ENCODE assay signal across 24 cellular contexts in the genomic region with DNA sequence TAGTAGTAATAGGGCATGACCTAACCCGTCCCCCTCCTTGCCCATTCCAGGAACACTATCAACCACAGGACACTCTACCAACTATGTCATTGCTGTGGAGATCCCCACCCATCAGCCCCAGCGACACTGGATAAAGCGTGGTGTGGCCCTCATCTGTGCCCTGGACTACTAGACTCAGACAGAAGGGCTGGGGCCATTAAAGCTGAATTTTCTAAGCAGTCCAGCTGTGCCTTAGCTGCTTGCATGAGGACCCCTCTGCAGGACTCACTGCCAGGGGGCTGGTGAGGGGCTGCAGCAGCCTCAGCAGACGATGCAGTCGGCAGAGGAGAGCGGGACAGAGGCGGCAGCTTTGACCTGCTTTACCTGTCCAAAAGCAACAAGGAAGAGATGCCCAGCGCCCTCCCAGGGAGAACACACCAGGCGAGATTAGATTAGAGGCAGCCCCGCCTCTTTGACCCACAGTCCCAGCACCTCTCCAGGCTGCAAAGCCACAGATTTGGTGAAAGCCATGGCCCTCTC. TPM values are rescaled to one million over a fixed set of nuclear protein-coding genes. Genes with fewer than 3 reads are reported as not detected.
DNase-seq lines count a peak whose midpoint lies in the region; TF ChIP-seq lines count a peak whose summit lies in the region.
"Had no signal": no experiment of that assay in that cellular context is flagged by ENCODE, and none has a peak within 500 bp of the region (broad histone marks: within the 10 kb centered on the region; RNA-seq: fewer than 3 reads in every experiment).

No MANE protein-coding gene starts in this region.

- H2BK12ac ChIP-seq in neuronal stem cell (ENCODE audit: low read length): no peak overlapping the region

- peaks cover 6% of the 10 kb centered on the region for H3K9me3 Mint-ChIP-seq in glutamatergic neuron (ENCODE audit: unreplicated experiment)
- H3K9me3 Mint-ChIP-seq: activated naive CD4-positive, alpha-beta T cell treated with anti-CD3 and anti-CD28 coated beads, Interleukin-2, amount 10 ng/mL, durations not matched to agents 7 days and 5 days; WTC11 had no signal

- no peak overlapping the region for H2BK120ac ChIP-seq in neuronal stem cell (ENCODE audit: low read depth, low read length)

- peaks cover 7% of the 10 kb centered on the region for H3K79me1 ChIP-seq in neuronal stem cell (ENCODE audit: low read depth, low read length)

- H3K18ac ChIP-seq in neuronal stem cell (ENCODE audit: low read length): no peak overlapping the region

- no peak overlapping the region for H2BK15ac ChIP-seq in neuronal stem cell (ENCODE audit: low read length)

- H3K27ac Mint-ChIP-seq in glutamatergic neuron (ENCODE audit: unreplicated experiment): peak overlapping the region; percentile 22
- H3K27ac Mint-ChIP-seq: activated naive CD4-positive, alpha-beta T cell treated with anti-CD3 and anti-CD28 coated beads, Interleukin-2, amount 10 ng/mL, durations not matched to agents 7 days and 5 days; WTC11 had no signal

- no peak overlapping the region for H3K9ac ChIP-seq in neuronal stem cell (ENCODE audit: low read depth, low read length, poor library complexity)

- no peak overlapping the region for H3K14ac ChIP-seq in neuronal stem cell (ENCODE audit: low read length)

- no peaks in the 10 kb centered on the region for H3K4me1 ChIP-seq in neuronal stem cell (ENCODE audit: control insufficient read depth in 2 of 2, insufficient read depth in 1 of 2, low read depth in 1 of 2, low read length in 2 of 2)
- H3K4me1 ChIP-seq: gastroesophageal sphincter, SJCRH30 had no signal

- no peaks in the 10 kb centered on the region for H3K9me3 ChIP-seq in neuronal stem cell (replicated peaks in 1 of 2; ENCODE audit: control insufficient read depth in 2 of 2, insufficient read depth in 1 of 2, low read depth in 1 of 2, low read length in 2 of 2)
- H3K9me3 ChIP-seq: esophagus muscularis mucosa, gastroesophageal sphincter, neutrophil, SJCRH30 had no signal

- DNase-seq in 8988T: peak; percentile 19
- DNase-seq in HUDEP-2 (lab: John Stamatoyannopoulos, UW; ENCODE audit: unreplicated experiment in 76 of 76): peak in 68 of 76 experiments; percentile 7 to 81 (median 55)
- DNase-seq in glutamatergic neuron: no peak
- DNase-seq in neuronal stem cell (ENCODE audit: low spot score): no peak
- DNase-seq in GM19238 (ENCODE audit: insufficient read length, low spot score): no peak
- no peak for DNase-seq in NCI-H1092 treated with DMSO at 0.1 percent for 48 hours (lab: John Stamatoyannopoulos, UW)
- DNase-seq in NCI-H226: no peak
- no peak for DNase-seq in NCI-H146 (lab: John Stamatoyannopoulos, UW)
- DNase-seq: activated CD4-positive, alpha-beta T cell treated with anti-CD3 and anti-CD28 coated beads, Interleukin-2, amount 50 U/mL, for 48 hours; activated naive CD4-positive, alpha-beta T cell treated with anti-CD3 and anti-CD28 coated beads, Interleukin-2, amount 10 ng/mL, durations not matched to agents 7 days and 5 days; activated T-cell treated with anti-CD3 and anti-CD28 coated beads, Interleukin-2, amount 50 U/mL, for 1 hour; effector CD8-positive, alpha-beta T cell; GDM1; IMR-90; NCI-H1436 treated with DMSO at 0.1 percent for 48 hours; NCI-H774; retina; SJCRH30 had no signal

- peaks cover 3% of the 10 kb centered on the region for H3K27me3 Mint-ChIP-seq in glutamatergic neuron (ENCODE audit: unreplicated experiment)
- H3K27me3 Mint-ChIP-seq: activated naive CD4-positive, alpha-beta T cell treated with anti-CD3 and anti-CD28 coated beads, Interleukin-2, amount 10 ng/mL, durations not matched to agents 7 days and 5 days had no signal

- H3K23ac ChIP-seq in neuronal stem cell (ENCODE audit: low read depth, low read length, poor library complexity): peak overlapping the region; percentile 80

- H2BK5ac ChIP-seq in neuronal stem cell (ENCODE audit: low read length): no peak overlapping the region

- no peak overlapping the region for H2AFZ ChIP-seq in neuronal stem cell (ENCODE audit: low read length)

- H3K4me3 Mint-ChIP-seq in glutamatergic neuron (ENCODE audit: unreplicated experiment): no peak overlapping the region
- H3K4me3 Mint-ChIP-seq: activated naive CD4-positive, alpha-beta T cell treated with anti-CD3 and anti-CD28 coated beads, Interleukin-2, amount 10 ng/mL, durations not matched to agents 7 days and 5 days; WTC11 had no signal

- H2AK5ac ChIP-seq in neuronal stem cell (ENCODE audit: low read depth, low read length): peak overlapping the region; percentile 46

- no peak overlapping the region for H3K4me3 ChIP-seq in neuronal stem cell (ENCODE audit: low read length in 2 of 2)
- H3K4me3 ChIP-seq: esophagus muscularis mucosa, gastroesophageal sphincter, SJCRH30 had no signal

- H3K4me2 ChIP-seq in neuronal stem cell (ENCODE audit: insufficient read depth, low read length, poor library complexity, severe bottlenecking): no peak overlapping the region

- H3K4ac ChIP-seq in neuronal stem cell (ENCODE audit: low read length): no peak overlapping the region

- no peaks in the 10 kb centered on the region for H3K27me3 ChIP-seq in neuronal stem cell (ENCODE audit: control insufficient read depth in 3 of 3, insufficient read depth in 3 of 3, low read depth in 1 of 3, low read length in 3 of 3)
- H3K27me3 ChIP-seq: esophagus muscularis mucosa, gastroesophageal sphincter, neutrophil, SJCRH30 had no signal

- H3K4me1 Mint-ChIP-seq in glutamatergic neuron (ENCODE audit: low read depth, unreplicated experiment): no peaks in the 10 kb centered on the region
- H3K4me1 Mint-ChIP-seq: activated naive CD4-positive, alpha-beta T cell treated with anti-CD3 and anti-CD28 coated beads, Interleukin-2, amount 10 ng/mL, durations not matched to agents 7 days and 5 days; WTC11 had no signal

- TF ChIP-seq CTCF in glutamatergic neuron (IDR thresholded peaks at IDR 0.05; ENCODE audit: partially characterized antibody, unreplicated experiment): no peak

- no peak overlapping the region for H4K8ac ChIP-seq in neuronal stem cell (ENCODE audit: low read depth, low read length)

- H4K91ac ChIP-seq in neuronal stem cell (ENCODE audit: low read depth, low read length, poor library complexity): no peak overlapping the region

- H3K36me3 Mint-ChIP-seq in glutamatergic neuron (ENCODE audit: unreplicated experiment): no peaks in the 10 kb centered on the region

- no peak overlapping the region for H3K27ac ChIP-seq in neuronal stem cell (replicated peaks; ENCODE audit: low read length)
- H3K27ac ChIP-seq: esophagus muscularis mucosa, gastroesophageal sphincter, neutrophil, SJCRH30 had no signal

- no CpG with 5 or more reads among the region's 10 CpGs for WGBS in neuronal stem cell (ENCODE audit: extremely low coverage in 2 of 2, insufficient read length in 2 of 2, insufficient replicate concordance in 1 of 2), 2 donors

- peaks cover 46 to 53% of the 10 kb centered on the region in 2 donors for H3K36me3 ChIP-seq in neuronal stem cell (replicated peaks in 1 of 2; ENCODE audit: control insufficient read depth in 2 of 2, insufficient read depth in 2 of 2, low read length in 2 of 2)

RNA-seq across cellular contexts. Expression of gene BAP1, which starts 9.5 kb away (rescaled TPM):
- 130 TPM for total RNA-seq in glutamatergic neuron (ENCODE audit: unreplicated experiment)
- polyA plus RNA-seq in neuronal stem cell (2013, experiment 1 of 2): 52.3 TPM
- 51.8 TPM for polyA plus RNA-seq in neuronal stem cell (2013, experiment 2 of 2)

RNA-seq across cellular contexts. Expression of gene PHF7, which starts 10.1 kb away (rescaled TPM):
- 8.9 TPM for total RNA-seq in glutamatergic neuron (ENCODE audit: unreplicated experiment)
- polyA plus RNA-seq in neuronal stem cell (2013, experiment 1 of 2): 23.3 TPM
- polyA plus RNA-seq in neuronal stem cell (2013, experiment 2 of 2): 25.3 TPM

RNA-seq across cellular contexts. Expression of gene SEMA3G, which starts 44.6 kb away (rescaled TPM):
- total RNA-seq in glutamatergic neuron (ENCODE audit: unreplicated experiment): 0.59 TPM
- polyA plus RNA-seq in neuronal stem cell (2013, experiment 1 of 2): 0.77 TPM
- polyA plus RNA-seq in neuronal stem cell (2013, experiment 2 of 2): 0.87 TPM
- total RNA-seq: IMR-90; OCI-LY7; T-helper 1 cell treated with Interleukin-12 subunit alpha and Interleukin-12 subunit beta and Interleukin-4 antibody, amounts not matched to agents 30 ng/mL and 1 ng/mL, for 36 hours had no signal

RNA-seq across cellular contexts. Expression of gene TNNC1, which starts 53.5 kb away (rescaled TPM):
- total RNA-seq in glutamatergic neuron (ENCODE audit: unreplicated experiment): 2.7 TPM
- 7.4 TPM for polyA plus RNA-seq in neuronal stem cell (2013, experiment 1 of 2)
- 6.4 TPM for polyA plus RNA-seq in neuronal stem cell (2013, experiment 2 of 2)

RNA-seq across cellular contexts. Expression of gene NISCH, which starts 55.1 kb away (rescaled TPM):
- 280 TPM for total RNA-seq in glutamatergic neuron (ENCODE audit: unreplicated experiment)
- 58.8 TPM for polyA plus RNA-seq in neuronal stem cell (2013, experiment 1 of 2)
- polyA plus RNA-seq in neuronal stem cell (2013, experiment 2 of 2): 58.4 TPM

Comparison
In these comparisons a context has a peak if more than half of its experiments do, and no peak if none do; other contexts are left out.
1. DNase-seq: peak in 8988T (single experiment) and HUDEP-2 (68 of 76); none in glutamatergic neuron (single experiment), neuronal stem cell (single experiment), GM19238 (single experiment), NCI-H1092 treated with DMSO at 0.1 percent for 48 hours (single experiment), NCI-H226 (single experiment) and NCI-H146 (single experiment).